In genomic region chr18:79026491-79026890, GRCh38 we compare ENCODE assay signal across 18 cellular contexts. TPM values are rescaled to one million over a fixed set of nuclear protein-coding genes. Genes with fewer than 3 reads are reported as not detected.
DNase-seq lines count a peak whose midpoint lies in the region; ATAC-seq and TF ChIP-seq lines count a peak whose summit lies in the region.
"Had no signal": no experiment of that assay in that cellular context is flagged by ENCODE, and none has a peak within 500 bp of the region (broad histone marks: within the 10 kb centered on the region; RNA-seq: fewer than 3 reads in every experiment).

No MANE protein-coding gene starts in this region.

- peaks cover 26 to 35% of the 10 kb centered on the region in 2 experiments for H3K9me3 Mint-ChIP-seq in H9
- peaks cover 33% of the 10 kb centered on the region for H3K9me3 Mint-ChIP-seq in WTC11
- H3K9me3 Mint-ChIP-seq in activated T-cell treated with anti-CD3 and anti-CD28 coated beads, Interleukin-2, amount 50 U/mL, for 72 hours, result peaks cover 5 to 7% of the 10 kb centered on the region in 2 donors

- H3K4ac ChIP-seq in H9 (ENCODE audit: low read depth, low read length), result no peak overlapping the region

- CTCF ChIA-PET in WTC11 (lab: Charles Lee), result interaction anchor here (0.5 to 1.5 kb wide), 8 partner anchors 20 to 1184 kb away, joined by 3 to 6 read pairs (median 3); no protein-coding TSS in a partner anchor

- H3K27me3 ChIP-seq in BE2C (no peaks in the 10 kb centered on the region), H9 (ENCODE audit: insufficient read depth, low read length) (no peaks in the 10 kb centered on the region)

- no peak overlapping the region for H2BK15ac ChIP-seq in H9 (ENCODE audit: low read depth, low read length)

- H4K5ac ChIP-seq in H9 (ENCODE audit: insufficient read length, low read depth, low read length), result no peak overlapping the region

- POLR2A ChIA-PET in WTC11 (lab: Charles Lee), result no interaction called here

- no peak overlapping the region for H3K4me3 ChIP-seq in BE2C (ENCODE audit: low read depth, low read length)
- H3K4me3 ChIP-seq: GM12878 had no signal

- no CpG with 5 or more reads among the region's 5 CpGs for WGBS in H9 (ENCODE audit: extremely low coverage, insufficient read length, low lambda C conversion rate)

- H3K4me3 Mint-ChIP-seq in H9, result no peak overlapping the region; a peak in 1 of 5 replicates
- H3K4me3 Mint-ChIP-seq in WTC11, result no peak overlapping the region
- H3K4me3 Mint-ChIP-seq in activated T-cell treated with anti-CD3 and anti-CD28 coated beads, Interleukin-2, amount 50 U/mL, for 72 hours, result no peak overlapping the region

- H2BK20ac ChIP-seq in H9 (ENCODE audit: low read depth, low read length, poor library complexity, severe bottlenecking), result no peak overlapping the region

- H3K4me1 Mint-ChIP-seq in H9, result peaks cover 9 to 11% of the 10 kb centered on the region in 2 experiments
- H3K4me1 Mint-ChIP-seq in WTC11, result peaks cover 7% of the 10 kb centered on the region
- no peaks in the 10 kb centered on the region for H3K4me1 Mint-ChIP-seq in activated T-cell treated with anti-CD3 and anti-CD28 coated beads, Interleukin-2, amount 50 U/mL, for 72 hours (ENCODE audit: low read depth)

- H3K4me2 ChIP-seq in H9 (ENCODE audit: insufficient read depth, insufficient read length, low read length), result no peak overlapping the region

- DNase-seq in BE2C, result no peak
- DNase-seq in H9, result peak; percentile 71
- DNase-seq in WTC11 (ENCODE audit: low spot score), result peak; percentile 57
- peak; percentile 65 for DNase-seq in iPS-NIHi11 (ENCODE audit: low spot score)
- DNase-seq in activated naive CD4-positive, alpha-beta T cell treated with Interleukin-2 at 50 U/mL for 16 hours, result no peak
- DNase-seq in H4 (ENCODE audit: low spot score), result no peak
- DNase-seq in activated naive CD4-positive, alpha-beta T cell treated with anti-CD3 and anti-CD28 coated beads, Interleukin-2, amount 50 U/mL, for 16 hours, result no peak
- no peak for DNase-seq in activated T-cell treated with anti-CD3 and anti-CD28 coated beads, Interleukin-2, amount 50 U/mL, for 72 hours
- DNase-seq: C1 segment of cervical spinal cord, DMS 273 treated with DMSO at 0.1 percent for 48 hours, Karpas-422, MM.1S, NCI-H1105, NCI-H187 treated with DMSO at 0.1 percent for 48 hours, NCI-H446, RPMI8226 had no signal

- no peak overlapping the region for H2BK12ac ChIP-seq in H9 (ENCODE audit: insufficient read length, low read depth, low read length)

- H3K79me1 ChIP-seq in H9 (ENCODE audit: insufficient read depth, low read depth, low read length, poor library complexity, severe bottlenecking), result no peaks in the 10 kb centered on the region

- H4K91ac ChIP-seq in H9 (ENCODE audit: insufficient read length, low read depth, low read length), result no peak overlapping the region

- no peak overlapping the region for H3K18ac ChIP-seq in H9 (ENCODE audit: insufficient read length, low read depth, low read length)

- no peak overlapping the region for H3K27ac ChIP-seq in H9 (ENCODE audit: insufficient read length, low read depth, low read length)

- H3K36me3 ChIP-seq in BE2C, result no peaks in the 10 kb centered on the region

- H4K20me1 ChIP-seq in H9 (ENCODE audit: control insufficient read depth, insufficient read depth, insufficient read length), result no peaks in the 10 kb centered on the region

- no peak overlapping the region for H2BK120ac ChIP-seq in H9 (ENCODE audit: low read depth, low read length, poor library complexity, severe bottlenecking)

- H3K9me3 ChIP-seq in BE2C (no peaks in the 10 kb centered on the region), H9 (ENCODE audit: control insufficient read depth, low read depth, low read length) (peaks cover 5% of the 10 kb centered on the region)

- H3K36me3 Mint-ChIP-seq in H9 (ENCODE audit: insufficient read depth in 1 of 3, low read depth in 3 of 3) (peaks cover 1 to 30% (median 4%) of the 10 kb centered on the region in 3 experiments; a peak in 5 of 7 replicates), WTC11 (peaks cover 18% of the 10 kb centered on the region)
- H3K36me3 Mint-ChIP-seq in activated T-cell treated with anti-CD3 and anti-CD28 coated beads, Interleukin-2, amount 50 U/mL, for 72 hours (ENCODE audit: insufficient read depth in 2 of 2), result peaks cover 3% of the 10 kb centered on the region in 2 donors

- H3K23ac ChIP-seq in H9 (ENCODE audit: insufficient read length, low read depth, low read length), result no peak overlapping the region

- H3K23me2 ChIP-seq in H9 (ENCODE audit: insufficient read length, low read depth, low read length, poor library complexity, severe bottlenecking), result no peaks in the 10 kb centered on the region

- no peak overlapping the region for H2AFZ ChIP-seq in H9 (ENCODE audit: low read length)

- no peak overlapping the region for H2AK5ac ChIP-seq in H9 (ENCODE audit: insufficient read length, low read length)

- TF ChIP-seq CTCF in BE2C (IDR thresholded peaks at IDR 0.05; ENCODE audit: low read depth, low read length), result peak; percentile 21
- TF ChIP-seq CTCF in H9 (conservative IDR thresholded peaks at IDR 0.05), result peak; percentile 66
- peak; percentile 49; the same call in 1 of the 2 replicates for TF ChIP-seq CTCF in WTC11 (IDR thresholded peaks at IDR 0.05)

- H3K4me1 ChIP-seq in BE2C (no peaks in the 10 kb centered on the region), H9 (ENCODE audit: insufficient read depth, low read length) (no peaks in the 10 kb centered on the region)

- no peak overlapping the region; a peak in 1 of 7 replicates for H3K27ac Mint-ChIP-seq in H9
- no peak overlapping the region for H3K27ac Mint-ChIP-seq in WTC11
- no peak overlapping the region for H3K27ac Mint-ChIP-seq in activated T-cell treated with anti-CD3 and anti-CD28 coated beads, Interleukin-2, amount 50 U/mL, for 72 hours

- no peak overlapping the region for H4K8ac ChIP-seq in H9 (replicated peaks; ENCODE audit: insufficient read length, low read depth, low read length)

- no peak overlapping the region for H3T11ph ChIP-seq in H9 (ENCODE audit: low read length)

- H3K56ac ChIP-seq in H9 (ENCODE audit: insufficient read length, low read depth, low read length), result no peak overlapping the region

- no peaks in the 10 kb centered on the region for H3K79me2 ChIP-seq in H9 (ENCODE audit: insufficient read depth, low read length)

- ATAC-seq in WTC11, result peak; percentile 98
- ATAC-seq in activated T-cell treated with anti-CD3 and anti-CD28 coated beads, Interleukin-2, amount 50 U/mL, for 72 hours (replicated peaks in 1 of 2), result no peak
- ATAC-seq: GM12878 had no signal

- H3K27me3 Mint-ChIP-seq in H9 (ENCODE audit: low read depth) (no peaks in the 10 kb centered on the region; the same call in 1 of the 2 replicates), WTC11 (ENCODE audit: low read depth) (no peaks in the 10 kb centered on the region; the same call in 1 of the 2 replicates)
- no peaks in the 10 kb centered on the region for H3K27me3 Mint-ChIP-seq in activated T-cell treated with anti-CD3 and anti-CD28 coated beads, Interleukin-2, amount 50 U/mL, for 72 hours (ENCODE audit: low read depth)

- H3K14ac ChIP-seq in H9 (ENCODE audit: insufficient read depth, low read length), result no peak overlapping the region

- H2BK5ac ChIP-seq in H9 (ENCODE audit: insufficient read length, low read length), result no peak overlapping the region

- H3K9ac ChIP-seq in H9 (ENCODE audit: extremely low read depth, insufficient read length, low read length), result no peak overlapping the region

TF ChIP-seq in WTC11, 78 proteins besides CTCF, POLR2A, EP300 and RAD21:
- TF ChIP-seq STAT6 (CRISPR knock-in tag; conservative IDR thresholded peaks at IDR 0.05; ENCODE audit: low read depth), result no peak
- TF ChIP-seq MXD4 (CRISPR knock-in tag; IDR thresholded peaks at IDR 0.05; ENCODE audit: borderline replicate concordance), result no peak
- peak; percentile 86 for TF ChIP-seq ZNF423 (CRISPR knock-in tag; IDR thresholded peaks at IDR 0.05)
- 0 out of 2 replicates have a peak, but pooled peaks have one; percentile 39 for TF ChIP-seq SP1 (CRISPR knock-in tag; conservative IDR thresholded peaks at IDR 0.05)
- TF ChIP-seq MAX (CRISPR knock-in tag; IDR thresholded peaks at IDR 0.05), result no peak
- TF ChIP-seq NFATC4 (CRISPR knock-in tag; IDR thresholded peaks at IDR 0.05), result no peak
- no peak for TF ChIP-seq SOX15 (CRISPR knock-in tag; IDR thresholded peaks at IDR 0.05)
- TF ChIP-seq RORB (CRISPR knock-in tag; IDR thresholded peaks at IDR 0.05), result no peak

RNA-seq across cellular contexts. Expression of gene ATP9B, which starts 42.7 kb away (rescaled TPM):
- polyA plus RNA-seq in BE2C (2012; ENCODE audit: insufficient read depth, insufficient read length, low read depth), result 11.1 TPM
- total RNA-seq in H9 (2021) (19.1 and 20.9 TPM in 2 replicates), WTC11 (2021) (17.7 to 19.0 TPM (median 18.6 TPM) in 3 replicates)
- total RNA-seq in H4 (2014; rRNA removed; shearing (Covaris generic)), result 8.2 and 9.4 TPM in 2 replicates
- total RNA-seq in activated T-cell treated with anti-CD3 and anti-CD28 coated beads, Interleukin-2, amount 50 U/mL, for 72 hours, result 10 to 100 TPM; 24.1 TPM

RNA-seq across cellular contexts. Expression of gene SALL3, which starts 46.9 kb away (rescaled TPM):
- not detected for polyA plus RNA-seq in BE2C (2012; ENCODE audit: insufficient read depth, insufficient read length, low read depth)
- total RNA-seq in H9 (2021), result 51.1 and 52.4 TPM in 2 replicates
- total RNA-seq in WTC11 (2021), result 81.3 to 87.0 TPM (median 83.8 TPM) in 3 replicates
- 0.08 TPM in 1 of 2 replicates, not detected in the other for total RNA-seq in H4 (2014; rRNA removed; shearing (Covaris generic))
- total RNA-seq in activated T-cell treated with anti-CD3 and anti-CD28 coated beads, Interleukin-2, amount 50 U/mL, for 72 hours, result not detected
- total RNA-seq: A172 had no signal

Comparison
In these comparisons a context has a peak if more than half of its experiments do, and no peak if none do; other contexts are left out.
1. DNase-seq: peak in H9 (single experiment), WTC11 (single experiment) and iPS-NIHi11 (single experiment); none in BE2C (single experiment), activated naive CD4-positive, alpha-beta T cell treated with Interleukin-2 at 50 U/mL for 16 hours (single experiment), H4 (single experiment), activated naive CD4-positive, alpha-beta T cell treated with anti-CD3 and anti-CD28 coated beads, Interleukin-2, amount 50 U/mL, for 16 hours (single experiment) and activated T-cell treated with anti-CD3 and anti-CD28 coated beads, Interleukin-2, amount 50 U/mL, for 72 hours (0 of 2).
2. RNA of gene SALL3, which starts 46.9 kb away (total RNA-seq): 81.3 to 87.0 TPM in WTC11 and 51.1 to 52.4 TPM in H9; 0.08 TPM in H4 and not detected in activated T-cell treated with anti-CD3 and anti-CD28 coated beads, Interleukin-2, amount 50 U/mL, for 72 hours; every median in the first group is over 10 times any median in the second.
3. Peak in every context shown above with its lines, with median percentiles within 50 percentile points of each other: CTCF ChIP-seq.